Comparison of ENCODE assay signal across 13 cellular contexts in the genomic region with DNA sequence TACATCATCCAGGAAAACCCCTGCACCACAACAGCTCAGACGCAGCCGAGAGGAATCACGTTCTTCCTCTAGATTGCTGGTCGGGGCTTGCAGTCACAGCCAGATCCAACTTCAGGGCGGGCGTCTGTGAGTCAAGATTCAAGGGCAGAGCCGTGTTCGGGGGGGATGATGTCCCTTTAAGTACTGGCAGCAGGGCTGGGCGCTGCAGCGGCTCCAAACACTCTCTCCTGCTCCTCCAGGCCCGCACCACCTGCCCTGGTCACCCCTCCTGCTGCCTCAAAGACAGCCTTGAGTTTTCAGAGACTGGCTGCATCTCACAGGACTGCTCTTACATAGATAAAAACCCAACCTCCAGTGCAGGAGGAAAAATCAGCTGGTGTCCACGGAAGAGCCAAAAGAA.
"Had no signal": no experiment of that assay in that cellular context is flagged by ENCODE, and none has a peak within 500 bp of the region (broad histone marks: within the 10 kb centered on the region; RNA-seq: fewer than 3 reads in every experiment).

No MANE protein-coding gene starts in this region.

- ATAC-seq: activated CD4-positive, alpha-beta T cell treated with anti-CD3 and anti-CD28 coated beads for 36 hours; left colon; naive thymus-derived CD8-positive, alpha-beta T cell; pancreas had no signal

- H3K27ac Mint-ChIP-seq: activated CD4-positive, alpha-beta memory T cell treated with anti-CD3 and anti-CD28 coated beads, Interleukin-2, amount 10 ng/mL, durations not matched to agents 7 days and 5 days; activated CD4-positive, alpha-beta T cell treated with anti-CD3 and anti-CD28 coated beads for 36 hours; activated naive CD4-positive, alpha-beta T cell treated with anti-CD3 and anti-CD28 coated beads for 36 hours had no signal

- DNase-seq: activated CD4-positive, alpha-beta memory T cell treated with anti-CD3 and anti-CD28 coated beads, Interleukin-2, amount 10 ng/mL, durations not matched to agents 7 days and 5 days; activated CD4-positive, alpha-beta T cell treated with anti-CD3 and anti-CD28 coated beads for 36 hours; activated CD8-positive, alpha-beta memory T cell treated with anti-CD3 and anti-CD28 coated beads, Interleukin-2, amount 50 U/mL, for 48 hours; activated naive CD4-positive, alpha-beta T cell treated with anti-CD3 and anti-CD28 coated beads for 36 hours; left colon; naive thymus-derived CD8-positive, alpha-beta T cell; pancreas; stimulated activated CD4-positive, alpha-beta T cell treated with anti-CD3 and anti-CD28 coated beads, Interleukin-4, amount 100 ng/mL, for 1 hour; stimulated activated CD8-positive, alpha-beta memory T cell treated with anti-CD3 and anti-CD28 coated beads, Interleukin-4, amount 100 ng/mL, for 48 hours; T-helper 9 cell; thyroid gland; uterus had no signal

- H3K36me3 ChIP-seq: uterus had no signal

- H3K9me3 ChIP-seq: esophagus muscularis mucosa, pancreas, thyroid gland, uterus had no signal

- H3K9me3 Mint-ChIP-seq: activated CD4-positive, alpha-beta memory T cell treated with anti-CD3 and anti-CD28 coated beads, Interleukin-2, amount 10 ng/mL, durations not matched to agents 7 days and 5 days; activated naive CD4-positive, alpha-beta T cell treated with anti-CD3 and anti-CD28 coated beads for 36 hours; naive thymus-derived CD8-positive, alpha-beta T cell had no signal

- H3K4me3 ChIP-seq: esophagus muscularis mucosa, pancreas, thyroid gland, uterus had no signal

- H3K4me1 ChIP-seq: pancreas, uterus had no signal

- H3K27me3 ChIP-seq: esophagus muscularis mucosa, pancreas, thyroid gland, uterus had no signal

- H3K4me1 Mint-ChIP-seq: activated CD4-positive, alpha-beta T cell treated with anti-CD3 and anti-CD28 coated beads for 36 hours had no signal

- FAIRE-seq: pancreas had no signal

- H3K27me3 Mint-ChIP-seq: activated CD4-positive, alpha-beta memory T cell treated with anti-CD3 and anti-CD28 coated beads, Interleukin-2, amount 10 ng/mL, durations not matched to agents 7 days and 5 days; activated CD4-positive, alpha-beta T cell treated with anti-CD3 and anti-CD28 coated beads for 36 hours; naive thymus-derived CD8-positive, alpha-beta T cell had no signal

- H3K4me3 Mint-ChIP-seq: activated CD4-positive, alpha-beta memory T cell treated with anti-CD3 and anti-CD28 coated beads, Interleukin-2, amount 10 ng/mL, durations not matched to agents 7 days and 5 days; activated CD4-positive, alpha-beta T cell treated with anti-CD3 and anti-CD28 coated beads for 36 hours; activated naive CD4-positive, alpha-beta T cell treated with anti-CD3 and anti-CD28 coated beads for 36 hours; naive thymus-derived CD8-positive, alpha-beta T cell had no signal
